ENCODE assay signal across 35 cellular contexts in genomic region chr14:106733771-106734170, GRCh38.
"Had no signal": no experiment of that assay in that cellular context is flagged by ENCODE, and none has a peak within 500 bp of the region (broad histone marks: within the 10 kb centered on the region; RNA-seq: fewer than 3 reads in every experiment).

No MANE protein-coding gene starts in this region.

- H3K9ac ChIP-seq: KMS-11 had no signal

- DNase-seq: Karpas-422, Kasumi-1, MG63, MM.1S, MV-4-11, NCI-H1048, NCI-H1092, NCI-H1092 treated with DMSO at 0.1 percent for 48 hours, NCI-H1105, NCI-H1105 treated with DMSO at 0.1 percent for 48 hours, NCI-H1417, NCI-H1417 treated with DMSO at 0.1 percent for 48 hours, NCI-H1436, NCI-H1436 treated with DMSO at 0.1 percent for 48 hours, NCI-H146, NCI-H1694, NCI-H1694 treated with DMSO at 0.1 percent for 48 hours, NCI-H187, NCI-H187 treated with DMSO at 0.1 percent for 48 hours, NCI-H1930, NCI-H2029, NCI-H2029 treated with DMSO at 0.1 percent for 48 hours, NCI-H2081, NCI-H2081 treated with DMSO at 0.1 percent for 48 hours, NCI-H2107, NCI-H2171, NCI-H2171 treated with DMSO at 0.1 percent for 48 hours, NCI-H2227 treated with DMSO at 0.1 percent for 48 hours, NCI-H226, NCI-H345, NCI-H446, NCI-H446 treated with DMSO at 0.1 percent for 48 hours, NCI-H510A, NCI-H510A treated with DMSO at 0.1 percent for 48 hours had no signal

- H3K36me3 ChIP-seq: MG63 had no signal

- H3K9me3 ChIP-seq: MG63 had no signal

- H3K27ac ChIP-seq: KMS-11 had no signal

- H3K4me3 ChIP-seq: MG63 had no signal

- H3K4me2 ChIP-seq: KMS-11 had no signal

- H3K27me3 ChIP-seq: MG63 had no signal
